In genomic region chr13:45133396-45134118, GRCh38 we compare ENCODE assay signal across 24 cellular contexts. TPM values are rescaled to one million over a fixed set of nuclear protein-coding genes. Genes with fewer than 3 reads are reported as not detected.
A peak's percentile ranks its signal among the peaks of the same experiment; 100 is the strongest.
DNase-seq lines count a peak whose midpoint lies in the region; ATAC-seq and TF ChIP-seq lines count a peak whose summit lies in the region.
"Had no signal": no experiment of that assay in that cellular context is flagged by ENCODE, and none has a peak within 500 bp of the region (broad histone marks: within the 10 kb centered on the region; RNA-seq: fewer than 3 reads in every experiment).

No MANE protein-coding gene starts in this region.

- DNase-seq in HCT116 (ENCODE audit: low read depth, low spot score): peak; percentile 23
- DNase-seq in NB4 (ENCODE audit: low read depth): peak; percentile 15
- DNase-seq in fibroblast of mammary gland (ENCODE audit: low read depth): peak; percentile 16
- no peak for DNase-seq in NCI-H2196 (lab: John Stamatoyannopoulos, UW; ENCODE audit: unreplicated experiment)
- no peak for DNase-seq in CD4-positive, alpha-beta memory T cell
- DNase-seq: activated CD4-positive, alpha-beta T cell treated with anti-CD3 and anti-CD28 coated beads, Interleukin-2, amount 10 ng/mL, durations not matched to agents 24 days and 14 days; Calu3; DND-41; foreskin fibroblast; GM23248; HFFc6; left lung; midbrain; naive thymus-derived CD4-positive, alpha-beta T cell; NCI-H1048; NCI-H2171 treated with DMSO at 0.1 percent for 48 hours; occipital lobe; stimulated activated CD4-positive, alpha-beta T cell treated with anti-CD3 and anti-CD28 coated beads, Interleukin-15, amount 100 ng/mL, for 24 hours; substantia nigra; upper lobe of left lung had no signal

- CTCF ChIA-PET in HCT116 (lab: Charles Lee): no interaction called here
- CTCF ChIA-PET in CD4-positive, alpha-beta memory T cell (lab: Charles Lee; ENCODE audit: partially characterized antibody): no interaction called here

- H3K9me2 ChIP-seq in HCT116 (ENCODE audit: insufficient read depth): no peaks in the 10 kb centered on the region

- H3K9me3 ChIP-seq in HCT116 (ENCODE audit: control insufficient read depth in 1 of 2, insufficient read depth in 1 of 2, low read depth in 1 of 2, low read length in 2 of 2): peaks cover 0 to 4% of the 10 kb centered on the region in 2 experiments; a peak in 2 of 4 replicates
- H3K9me3 ChIP-seq in CD4-positive, alpha-beta memory T cell (ENCODE audit: control insufficient read depth in 1 of 2, low read length in 2 of 2): no peaks in the 10 kb centered on the region

- no peak overlapping the region for H3K4me2 ChIP-seq in HCT116 (ENCODE audit: low read length)

- H3K4me1 Mint-ChIP-seq in CD4-positive, alpha-beta memory T cell: peaks cover 25 to 48% (median 40%) of the 10 kb centered on the region in 4 donors

- H3K9ac ChIP-seq in HCT116 (ENCODE audit: low read length) (no peak overlapping the region), rectal smooth muscle tissue (ENCODE audit: low read length) (no peak overlapping the region)
- H3K9ac ChIP-seq: GM23248 had no signal

- H3K27ac ChIP-seq in HCT116 (ENCODE audit: low read depth, low read length): no peak overlapping the region
- peak overlapping the region; percentile 30 for H3K27ac ChIP-seq in rectal smooth muscle tissue (ENCODE audit: low read depth, low read length)
- H3K27ac ChIP-seq in CD4-positive, alpha-beta memory T cell (ENCODE audit: low read depth, low read length): no peak overlapping the region
- H3K27ac ChIP-seq: GM23248 had no signal

- POLR2A ChIA-PET in HCT116 (lab: Charles Lee): no interaction called here
- POLR2A ChIA-PET in CD4-positive, alpha-beta memory T cell (lab: Charles Lee; ENCODE audit: partially characterized antibody): no interaction called here

- peaks cover 0 to 6% of the 10 kb centered on the region in 2 experiments; a peak in 1 of 4 replicates for H3K36me3 ChIP-seq in HCT116 (ENCODE audit: control insufficient read depth in 1 of 2, insufficient read depth in 2 of 2, low read length in 2 of 2)
- no peaks in the 10 kb centered on the region for H3K36me3 ChIP-seq in rectal smooth muscle tissue (ENCODE audit: control insufficient read depth, insufficient read depth, low read length)
- H3K36me3 ChIP-seq in CD4-positive, alpha-beta memory T cell (ENCODE audit: insufficient read depth, low read length): peaks cover 8% of the 10 kb centered on the region

- H3K4me3 ChIP-seq in HCT116 (replicated peaks in 1 of 2; ENCODE audit: low read depth in 1 of 2, low read length in 2 of 2): no peak overlapping the region
- no peak overlapping the region for H3K4me3 ChIP-seq in NB4 (ENCODE audit: low read depth, low read length)
- H3K4me3 ChIP-seq in fibroblast of mammary gland (ENCODE audit: control insufficient read depth, low read depth, low read length): no peak overlapping the region
- H3K4me3 ChIP-seq in rectal smooth muscle tissue (ENCODE audit: low read length): no peak overlapping the region
- no peak overlapping the region for H3K4me3 ChIP-seq in CD4-positive, alpha-beta memory T cell (ENCODE audit: low read length in 2 of 2)
- H3K4me3 ChIP-seq: GM23248, left lung, upper lobe of left lung had no signal

- no peaks in the 10 kb centered on the region for H3K27me3 ChIP-seq in HCT116 (ENCODE audit: insufficient read depth, low read length)
- H3K27me3 ChIP-seq in rectal smooth muscle tissue (ENCODE audit: control insufficient read depth, insufficient read depth, low read length): no peaks in the 10 kb centered on the region
- no peaks in the 10 kb centered on the region for H3K27me3 ChIP-seq in CD4-positive, alpha-beta memory T cell (ENCODE audit: insufficient read depth, low read length)
- H3K27me3 ChIP-seq: left lung, upper lobe of left lung had no signal

- TF ChIP-seq RAD21 in HCT116 (IDR thresholded peaks at IDR 0.05; ENCODE audit: low read depth): no peak

- H3K4me1 ChIP-seq in HCT116 (ENCODE audit: control insufficient read depth in 1 of 2, insufficient read depth in 2 of 2, low read length in 2 of 2): no peaks in the 10 kb centered on the region; a peak in 1 of 4 replicates
- no peaks in the 10 kb centered on the region for H3K4me1 ChIP-seq in rectal smooth muscle tissue (ENCODE audit: control insufficient read depth, insufficient read depth, low read length)
- H3K4me1 ChIP-seq in CD4-positive, alpha-beta memory T cell (ENCODE audit: insufficient read depth, low read length): no peaks in the 10 kb centered on the region

- ATAC-seq in HCT116 (no peak), GM21367 (IDR thresholded peaks at IDR 0.05; ENCODE audit: unreplicated experiment) (no peak)
- ATAC-seq: naive thymus-derived CD4-positive, alpha-beta T cell; stimulated activated effector memory CD8-positive, alpha-beta T cell treated with anti-CD3 and anti-CD28 coated beads, Interleukin-12 subunit alpha, Interleukin-12 subunit beta, amount 100 ng/mL, for 72 hours had no signal

- H3K27ac Mint-ChIP-seq in CD4-positive, alpha-beta memory T cell: no peak overlapping the region
- H3K27ac Mint-ChIP-seq: activated CD4-positive, alpha-beta T cell treated with anti-CD3 and anti-CD28 coated beads, Interleukin-2, amount 10 ng/mL, durations not matched to agents 24 days and 14 days; activated naive CD4-positive, alpha-beta T cell treated with anti-CD3 and anti-CD28 coated beads, Interleukin-2, amount 50 U/mL, for 24 hours; HFFc6; stimulated activated effector memory CD8-positive, alpha-beta T cell treated with anti-CD3 and anti-CD28 coated beads, Interleukin-12 subunit alpha, Interleukin-12 subunit beta, amount 100 ng/mL, for 72 hours had no signal

- RAD21 ChIA-PET in HCT116 (lab: Charles Lee; ENCODE audit: low non-redundant PET in 1 of 2, low total read pairs in 2 of 2, uncharacterized antibody in 2 of 2, unreplicated experiment in 2 of 2): no interaction called here

- H3K9me3 Mint-ChIP-seq in CD4-positive, alpha-beta memory T cell: peaks cover 3 to 35% (median 23%) of the 10 kb centered on the region in 8 donors

- peaks cover 23 to 53% of the 10 kb centered on the region in 2 donors for H3K36me3 Mint-ChIP-seq in CD4-positive, alpha-beta memory T cell

- intact Hi-C loops in HCT116 (cut with micrococcal nuclease): no loop called here
- intact Hi-C loops in CD4-positive, alpha-beta memory T cell (cut with micrococcal nuclease): no loop called here

- TF ChIP-seq POLR2A in HCT116 (IDR thresholded peaks at IDR 0.05; ENCODE audit: borderline replicate concordance, extremely low read depth, insufficient read depth, insufficient read length) (no peak), NB4 (IDR thresholded peaks at IDR 0.05; ENCODE audit: extremely low read depth, insufficient read length) (no peak)

- no peaks in the 10 kb centered on the region for H3K27me3 Mint-ChIP-seq in CD4-positive, alpha-beta memory T cell
- H3K27me3 Mint-ChIP-seq: activated CD4-positive, alpha-beta T cell treated with anti-CD3 and anti-CD28 coated beads, Interleukin-2, amount 10 ng/mL, durations not matched to agents 24 days and 14 days; activated naive CD4-positive, alpha-beta T cell treated with anti-CD3 and anti-CD28 coated beads, Interleukin-2, amount 50 U/mL, for 24 hours; naive thymus-derived CD4-positive, alpha-beta T cell had no signal

- TF ChIP-seq CTCF in HCT116 (IDR thresholded peaks at IDR 0.05 in 2 of 3, conservative IDR thresholded peaks at IDR 0.05 in 1 of 3; ENCODE audit: borderline replicate concordance in 1 of 3, insufficient read depth in 1 of 3, low read depth in 2 of 3, low read length in 2 of 3) (no peak), NB4 (IDR thresholded peaks at IDR 0.05; ENCODE audit: low read depth, low read length) (no peak), fibroblast of mammary gland (conservative IDR thresholded peaks at IDR 0.05; ENCODE audit: control insufficient read depth, insufficient read depth, low read depth, low read length) (no peak)

- no TSS peak for BruUV-seq in HCT116 (replicated peaks; lab: Mats Ljungman, UMichigan)

- no peak overlapping the region for H3K4me3 Mint-ChIP-seq in CD4-positive, alpha-beta memory T cell
- H3K4me3 Mint-ChIP-seq: activated CD4-positive, alpha-beta T cell treated with anti-CD3 and anti-CD28 coated beads, Interleukin-2, amount 10 ng/mL, durations not matched to agents 24 days and 14 days; activated naive CD4-positive, alpha-beta T cell treated with anti-CD3 and anti-CD28 coated beads, Interleukin-2, amount 50 U/mL, for 24 hours; HFFc6; stimulated activated effector memory CD8-positive, alpha-beta T cell treated with anti-CD3 and anti-CD28 coated beads, Interleukin-12 subunit alpha, Interleukin-12 subunit beta, amount 100 ng/mL, for 72 hours had no signal

- H2AFZ ChIP-seq in HCT116 (ENCODE audit: low read depth, low read length, poor library complexity, severe bottlenecking): no peak overlapping the region
- H2AFZ ChIP-seq: GM23248 had no signal

- H3K79me2 ChIP-seq in HCT116 (ENCODE audit: insufficient read depth, low read length): peaks cover 99% of the 10 kb centered on the region

- peaks cover 7% of the 10 kb centered on the region; the same call in 1 of the 2 replicates for H4K20me1 ChIP-seq in HCT116 (ENCODE audit: insufficient read depth)

TF ChIP-seq in HCT116, 20 proteins besides CTCF, POLR2A, EP300 and RAD21:
- 0 out of 2 replicates have a peak, but pooled peaks have one; percentile 46 for TF ChIP-seq CBX3 (IDR thresholded peaks at IDR 0.05; ENCODE audit: low read depth)
- TF ChIP-seq ATF3 (IDR thresholded peaks at IDR 0.05): no peak

RNA-seq across cellular contexts. Expression of gene GTF2F2, which starts 13.2 kb away (rescaled TPM):
- total RNA-seq in HCT116 (2021; ENCODE audit: unreplicated experiment): 40.1 TPM
- polyA plus RNA-seq in HCT116 (2012): 15.3 and 19.9 TPM in 2 replicates
- total RNA-seq in CD4-positive, alpha-beta memory T cell: 10 to 100 TPM; 12.3 to 14.7 TPM
- polyA plus RNA-seq in CD4-positive, alpha-beta memory T cell: 10 to 100 TPM in 1 of 2 donors, 1 to 10 TPM in 1; 7.9 to 10.3 TPM

Comparison
In these comparisons a context has a peak if more than half of its experiments do, and no peak if none do; other contexts are left out.
1. DNase-seq: peak in HCT116 (single experiment), NB4 (single experiment) and fibroblast of mammary gland (single experiment); none in NCI-H2196 (single experiment) and CD4-positive, alpha-beta memory T cell (0 of 5).